8 cellular contexts compared by ENCODE assay signal in the genomic region with DNA sequence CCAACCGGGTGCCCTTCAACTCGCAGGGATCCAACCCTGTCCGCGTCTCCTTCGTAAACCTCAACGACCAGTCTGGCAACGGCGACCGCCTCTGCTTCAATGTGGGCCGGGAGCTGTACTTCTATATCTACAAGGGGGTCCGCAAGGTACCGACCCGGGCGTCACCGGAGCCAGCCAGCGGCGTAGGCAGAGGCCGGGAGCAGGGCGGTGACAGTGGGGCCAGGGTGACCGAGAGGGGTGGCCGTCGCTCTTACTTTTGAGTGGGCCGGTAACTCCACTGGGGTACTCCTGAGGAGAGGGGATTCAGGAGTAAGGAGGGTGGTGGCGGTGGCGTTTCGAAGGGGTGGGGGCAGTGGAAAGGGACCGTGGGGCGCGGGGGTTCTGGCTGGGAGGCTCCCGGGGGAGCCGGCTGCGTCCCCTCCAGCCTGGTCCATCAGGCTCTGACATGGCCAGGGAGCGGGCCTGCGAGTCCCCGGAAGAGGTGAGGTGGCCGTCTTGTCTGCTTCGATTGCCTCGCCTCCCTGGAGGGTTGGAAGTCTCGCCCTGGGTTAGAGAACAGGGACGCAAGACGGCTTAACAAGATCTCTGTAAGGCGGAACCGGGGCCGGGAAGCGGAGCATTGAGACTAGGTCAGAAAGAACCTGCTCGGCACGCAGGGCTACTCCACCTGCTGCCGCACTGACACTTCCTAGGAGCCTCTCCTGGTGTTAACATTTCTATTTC. TPM values are rescaled to one million over a fixed set of nuclear protein-coding genes. Genes with fewer than 3 reads are reported as not detected.
DNase-seq lines count a peak whose midpoint lies in the region; ATAC-seq and TF ChIP-seq lines count a peak whose summit lies in the region.

No MANE protein-coding gene starts in this region.

- no peaks in the 10 kb centered on the region for H3K27me3 ChIP-seq in adrenal gland

- peak overlapping the region; percentile 72 to 97 (median 88) for H3K4me3 ChIP-seq in adrenal gland

- ATAC-seq in activated CD4-positive, CD25-positive, alpha-beta regulatory T cell treated with anti-CD3 and anti-CD28 coated beads, Interleukin-2, amount 50 U/mL, for 24 hours = peak; percentile 13 to 17
- peak; percentile 12 for ATAC-seq in HG02981 (IDR thresholded peaks at IDR 0.05; ENCODE audit: unreplicated experiment)
- ATAC-seq in sciatic nerve = peak; percentile 42
- ATAC-seq in GM18858 (IDR thresholded peaks at IDR 0.05; ENCODE audit: unreplicated experiment) = no peak

- H3K27ac ChIP-seq in RWPE1 (peak overlapping the region; percentile 84), adrenal gland (peak overlapping the region; percentile 63 to 90 (median 69))

- intact Hi-C loops in adrenal gland (cut with DNase I) (no loop called here), sciatic nerve (cut with DNase I) (no loop called here)

- TF ChIP-seq CTCF in RWPE1 (conservative IDR thresholded peaks at IDR 0.05; ENCODE audit: low read depth) = no peak
- TF ChIP-seq CTCF in adrenal gland (IDR thresholded peaks at IDR 0.05) = no peak

- POLR2A ChIA-PET in RWPE1 (lab: Yijun Ruan, JAX; ENCODE audit: low non-redundant PET) = no interaction called here

- CTCF ChIA-PET in RWPE1 (lab: Yijun Ruan, JAX) = interaction anchor here (0.7 to 0.9 kb wide), 3 partner anchors 61 to 177 kb away, joined by 3 read pairs; no protein-coding TSS in a partner anchor

- TF ChIP-seq POLR2A in adrenal gland (IDR thresholded peaks at IDR 0.05) = no peak

- no peaks in the 10 kb centered on the region for H3K9me3 ChIP-seq in adrenal gland (replicated peaks in 1 of 3)

- 0 to 2% (median 1%) methylated on average over 13 to 48 of the region's 48 CpGs for WGBS in adrenal gland, 4 donors

- H3K36me3 ChIP-seq in adrenal gland (replicated peaks in 1 of 2) = no peaks in the 10 kb centered on the region

- DNase-seq in activated CD4-positive, CD25-positive, alpha-beta regulatory T cell (lab: John Stamatoyannopoulos, UW) = no peak
- peak; percentile 35 for DNase-seq in RWPE1 (ENCODE audit: low spot score)
- DNase-seq in adrenal gland = peak in 6 of 7 donors; percentile 35 to 65 (median 43)
- peak; percentile 48 for DNase-seq in hepatic stellate cell (ENCODE audit: low spot score)
- no peak for DNase-seq in sciatic nerve (ENCODE audit: low spot score)

- H3K4me1 ChIP-seq in adrenal gland (replicated peaks in 1 of 2) = peaks cover 8 to 35% of the 10 kb centered on the region in 2 donors

RNA-seq across cellular contexts. Expression of a gene that starts 0.5 kb away (rescaled TPM):
- total RNA-seq in adrenal gland (10 to 100 TPM; 13.1 to 55.9 (median 48.1) TPM), sciatic nerve (39.6 TPM)
- polyA plus RNA-seq in adrenal gland = 10 to 100 TPM; 21.5 to 46.1 (median 26.0) TPM

RNA-seq across cellular contexts. Expression of a gene that starts 53.3 kb away (rescaled TPM):
- total RNA-seq in adrenal gland = 100 to 1,000 TPM; 272 to 634 (median 392) TPM
- 1,000 to 10,000 TPM in 1 of 3 donors, 100 to 1,000 TPM in 2; 293 to 1,666 (median 388) TPM for polyA plus RNA-seq in adrenal gland
- 325 TPM for total RNA-seq in sciatic nerve

Comparison
In these comparisons a context has a peak if more than half of its experiments do, and no peak if none do; other contexts are left out.
1. DNase-seq: peak in RWPE1 (single experiment), adrenal gland (6 of 7) and hepatic stellate cell (single experiment); none in activated CD4-positive, CD25-positive, alpha-beta regulatory T cell (0 of 4) and sciatic nerve (single experiment).